In genomic region chr20:17617868-17618672, GRCh38 we compare ENCODE assay signal across 8 cellular contexts. TPM values are rescaled to one million over a fixed set of nuclear protein-coding genes. Genes with fewer than 3 reads are reported as not detected.
DNase-seq lines count a peak whose midpoint lies in the region; ATAC-seq and TF ChIP-seq lines count a peak whose summit lies in the region.
"Had no signal": no experiment of that assay in that cellular context is flagged by ENCODE, and none has a peak within 500 bp of the region (broad histone marks: within the 10 kb centered on the region; RNA-seq: fewer than 3 reads in every experiment).

No MANE protein-coding gene starts in this region.

- TF ChIP-seq CTCF in DND-41 (IDR thresholded peaks at IDR 0.05; ENCODE audit: borderline replicate concordance, extremely low read depth, low read length, poor library complexity, severe bottlenecking) (no peak), endodermal cell (conservative IDR thresholded peaks at IDR 0.05) (no peak), prostate gland (IDR thresholded peaks at IDR 0.05) (peak in 1 of 4 experiments; percentile 1)

- H2AFZ ChIP-seq in DND-41 (ENCODE audit: low read depth, low read length): no peak overlapping the region

- intact Hi-C loops in prostate gland (cut with DNase I): loop anchor here (1.0 kb wide), 2 partner anchors 81 to 113 kb away; no protein-coding TSS in a partner anchor

- no peak overlapping the region for H3K4me2 ChIP-seq in DND-41 (ENCODE audit: insufficient read depth, low read length)

- H3K27me3 ChIP-seq in DND-41 (ENCODE audit: insufficient read depth, low read length, poor library complexity): no peaks in the 10 kb centered on the region
- H3K27me3 ChIP-seq in endodermal cell (ENCODE audit: control insufficient read depth, insufficient read depth, low read length, poor library complexity, severe bottlenecking): no peaks in the 10 kb centered on the region
- no peaks in the 10 kb centered on the region for H3K27me3 ChIP-seq in prostate gland (replicated peaks; ENCODE audit: insufficient read depth)

- no peak overlapping the region for H3K4me3 ChIP-seq in DND-41 (ENCODE audit: low read depth in 1 of 2, low read length in 2 of 2)
- no peak overlapping the region for H3K4me3 ChIP-seq in endodermal cell (ENCODE audit: low read length)
- no peak overlapping the region for H3K4me3 ChIP-seq in prostate gland

- H3K4me1 ChIP-seq in DND-41 (ENCODE audit: insufficient read depth, low read length) (no peaks in the 10 kb centered on the region), endodermal cell (ENCODE audit: control insufficient read depth, insufficient read depth, low read length) (no peaks in the 10 kb centered on the region), prostate gland (replicated peaks) (peaks cover 3% of the 10 kb centered on the region)

- no peaks in the 10 kb centered on the region for H3K9me3 ChIP-seq in DND-41 (ENCODE audit: insufficient read depth, low read length, severe bottlenecking)
- H3K9me3 ChIP-seq in endodermal cell (ENCODE audit: control insufficient read depth, low read length): no peaks in the 10 kb centered on the region
- no peaks in the 10 kb centered on the region for H3K9me3 ChIP-seq in prostate gland

- DNase-seq in DND-41 (no peak), NCI-H2171 treated with DMSO at 0.1 percent for 48 hours (lab: John Stamatoyannopoulos, UW) (peak; percentile 80), endodermal cell (no peak), prostate gland (ENCODE audit: low spot score) (peak; percentile 74), HK-2 (ENCODE audit: unreplicated experiment) (no peak), activated gamma-delta T cell (lab: John Stamatoyannopoulos, UW) (no peak), NCI-H2029 treated with DMSO at 0.1 percent for 48 hours (lab: John Stamatoyannopoulos, UW) (no peak)

- no peak overlapping the region for H3K27ac ChIP-seq in DND-41 (ENCODE audit: low read length)
- no peak overlapping the region for H3K27ac ChIP-seq in endodermal cell (ENCODE audit: low read depth, low read length)
- peak overlapping the region in 1 of 2 donors; percentile 18 for H3K27ac ChIP-seq in prostate gland

- ATAC-seq in DND-41 (ENCODE audit: insufficient read depth, low read depth): 0 out of 3 replicates have a peak, but pooled peaks have one; percentile 8

- H3K27me3 Mint-ChIP-seq in endodermal cell (ENCODE audit: insufficient read depth): no peaks in the 10 kb centered on the region
- H3K27me3 Mint-ChIP-seq: IgD-negative memory B cell had no signal

- H3K36me3 ChIP-seq in DND-41 (ENCODE audit: insufficient read depth, low read length) (peaks cover 82% of the 10 kb centered on the region), endodermal cell (ENCODE audit: control insufficient read depth, insufficient read depth, low read length) (peaks cover 73% of the 10 kb centered on the region), prostate gland (peaks cover 4 to 30% of the 10 kb centered on the region in 2 donors)

- no peak for TF ChIP-seq POLR2A in prostate gland (IDR thresholded peaks at IDR 0.05)

- peak overlapping the region; percentile 17 for H3K27ac Mint-ChIP-seq in endodermal cell

- no peaks in the 10 kb centered on the region for H3K79me2 ChIP-seq in DND-41 (ENCODE audit: insufficient read depth, low read length)

- H3K9ac ChIP-seq in DND-41 (ENCODE audit: low read depth, low read length) (no peak overlapping the region), endodermal cell (ENCODE audit: extremely low read depth, low read length, poor library complexity, severe bottlenecking) (no peak overlapping the region)

- no peaks in the 10 kb centered on the region for H3K4me1 Mint-ChIP-seq in endodermal cell

- H3K9me3 Mint-ChIP-seq in endodermal cell: no peaks in the 10 kb centered on the region
- H3K9me3 Mint-ChIP-seq: IgD-negative memory B cell had no signal

- 93 to 94% methylated on average over 19 to 20 of the region's 20 CpGs for WGBS in endodermal cell (ENCODE audit: insufficient coverage in 1 of 2, insufficient read length in 1 of 2), 2 experiments
- WGBS in prostate gland: 68% methylated on average over 20 of the region's 20 CpGs

- peaks cover 9% of the 10 kb centered on the region; the same call in 1 of the 2 replicates for H4K20me1 ChIP-seq in DND-41 (ENCODE audit: insufficient read depth, low read length)

- H3K4me3 Mint-ChIP-seq in endodermal cell: no peak overlapping the region

- H3K36me3 Mint-ChIP-seq in endodermal cell (ENCODE audit: low read depth): peaks cover 46% of the 10 kb centered on the region

RNA-seq across cellular contexts. Expression of gene DSTN, which starts 48.2 kb away (rescaled TPM):
- total RNA-seq in endodermal cell (100 to 1,000 TPM; 196 to 204 TPM), prostate gland (100 to 1,000 TPM; 284 to 559 TPM)
- polyA plus RNA-seq in endodermal cell (2013, experiment 1 of 2): 192 TPM
- polyA plus RNA-seq in endodermal cell (2013, experiment 2 of 2): 208 TPM

Comparison
In these comparisons a context has a peak if more than half of its experiments do, and no peak if none do; other contexts are left out.
1. DNase-seq: peak in NCI-H2171 treated with DMSO at 0.1 percent for 48 hours (single experiment) and prostate gland (single experiment); none in DND-41 (single experiment), endodermal cell (single experiment), HK-2 (single experiment), activated gamma-delta T cell (single experiment) and NCI-H2029 treated with DMSO at 0.1 percent for 48 hours (single experiment).